ENCODE assay signal across 33 cellular contexts in the genomic region with DNA sequence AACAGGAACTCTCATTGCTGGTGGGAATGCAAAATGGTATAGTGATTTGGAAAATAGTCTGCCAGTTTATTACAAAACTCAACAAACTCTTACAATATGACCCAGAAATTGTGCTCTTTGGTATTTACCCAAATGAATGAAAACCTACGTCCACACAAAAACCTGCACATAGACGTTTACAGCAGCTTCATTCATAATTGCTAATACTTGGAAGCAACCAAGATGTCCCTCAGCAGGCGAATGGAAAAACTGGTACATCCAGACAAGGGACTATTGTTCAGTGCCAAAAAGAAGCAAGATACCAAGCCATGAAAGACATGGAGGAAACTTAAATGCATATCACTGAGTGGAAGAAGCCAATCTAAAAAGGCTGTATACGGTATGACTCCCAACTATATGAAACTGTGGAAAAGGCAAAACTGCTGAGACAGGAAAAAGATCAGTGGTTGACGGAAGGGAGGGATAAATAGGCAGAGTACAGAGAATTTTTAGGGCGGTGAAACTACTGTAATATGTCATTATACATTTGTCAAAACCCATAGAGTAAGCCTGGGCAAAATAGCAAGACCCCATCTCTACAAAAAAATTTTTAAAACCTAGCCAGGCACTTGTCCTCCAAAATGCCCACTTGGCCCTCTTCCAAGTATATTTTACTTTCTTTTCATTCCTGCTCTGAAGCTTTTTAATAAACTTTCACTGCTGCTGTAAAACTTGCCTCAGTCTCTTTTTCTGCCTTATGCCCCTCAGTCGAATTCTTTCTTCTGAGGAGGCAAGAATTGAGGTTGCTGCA. TPM values are rescaled to one million over a fixed set of nuclear protein-coding genes. Genes with fewer than 3 reads are reported as not detected.
"Had no signal": no experiment of that assay in that cellular context is flagged by ENCODE, and none has a peak within 500 bp of the region (broad histone marks: within the 10 kb centered on the region; RNA-seq: fewer than 3 reads in every experiment).

No MANE protein-coding gene starts in this region.

- H3K27me3 ChIP-seq: uterus had no signal

- H2AFZ ChIP-seq: hepatocyte, parathyroid adenoma had no signal

- H3K4me1 ChIP-seq: upper lobe of right lung, uterus had no signal

- H3K27ac ChIP-seq: coronary artery, esophagus muscularis mucosa, gastrocnemius medialis, heart left ventricle, hepatocyte, neutrophil, parathyroid adenoma, suprapubic skin, transverse colon, upper lobe of right lung, uterus had no signal

- DNase-seq: dermis blood vessel endothelial cell; effector memory CD4-positive, alpha-beta T cell; gastrocnemius medialis; heart left ventricle; kidney; mesenchymal stem cell; mucosa of descending colon; naive B cell; stimulated activated CD4-positive, alpha-beta T cell treated with anti-CD3 and anti-CD28 coated beads, Interleukin-12 subunit alpha, Interleukin-12 subunit beta, amount 100 ng/mL, for 4 hours; stimulated activated CD4-positive, alpha-beta T cell treated with anti-CD3 and anti-CD28 coated beads, Interleukin-1b, Interleukin-23, amount 100 ng/mL, for 48 hours; stimulated activated CD4-positive, alpha-beta T cell treated with anti-CD3 and anti-CD28 coated beads, Interleukin-4, amount 100 ng/mL, for 1 hour; stimulated activated CD8-positive, alpha-beta memory T cell treated with anti-CD3 and anti-CD28 coated beads, Interleukin-4, amount 100 ng/mL, for 48 hours; stimulated activated naive CD4-positive, alpha-beta T cell; stimulated activated naive CD8-positive, alpha-beta T cell treated with anti-CD3 and anti-CD28 coated beads, Interleukin-15, amount 100 ng/mL, for 72 hours; transverse colon; upper lobe of right lung; uterus had no signal

- FAIRE-seq: endothelial cell of umbilical vein, kidney had no signal

- H3K9me3 ChIP-seq: esophagus muscularis mucosa, gastrocnemius medialis, heart left ventricle, mucosa of descending colon, neutrophil, suprapubic skin, transverse colon, upper lobe of right lung, uterus had no signal

- H3K4me2 ChIP-seq: hepatocyte, smooth muscle cell had no signal

- H3K36me3 ChIP-seq: esophagus muscularis mucosa, gastrocnemius medialis, heart left ventricle, neutrophil, suprapubic skin, transverse colon, upper lobe of right lung, uterus had no signal

- H3K79me2 ChIP-seq: hepatocyte, parathyroid adenoma had no signal

- H3K9ac ChIP-seq: parathyroid adenoma had no signal

- H3K4me3 ChIP-seq: coronary artery, esophagus muscularis mucosa, gastrocnemius medialis, heart left ventricle, hepatocyte, lung, mucosa of descending colon, smooth muscle cell, suprapubic skin, transverse colon, upper lobe of right lung, uterus had no signal

- ATAC-seq: gastrocnemius medialis; heart left ventricle; left lobe of liver; mucosa of descending colon; natural killer cell treated with Interleukin-12 subunit alpha and Interleukin-12 subunit beta and Interleukin-15 and Interleukin-18, amount 100 ng/mL, for 72 hours; sciatic nerve; stimulated activated naive CD8-positive, alpha-beta T cell treated with anti-CD3 and anti-CD28 coated beads, Interleukin-15, amount 100 ng/mL, for 72 hours; upper lobe of right lung had no signal

RNA-seq across cellular contexts. Expression of a gene that starts 4.9 kb away (rescaled TPM):
- total RNA-seq: dermis blood vessel endothelial cell; endothelial cell of umbilical vein; esophagus muscularis mucosa; fibroblast of villous mesenchyme; glomerular endothelial cell; left lobe of liver; natural killer cell treated with Interleukin-12 subunit alpha and Interleukin-12 subunit beta and Interleukin-15 and Interleukin-18, amount 100 ng/mL, for 72 hours; neural crest cell; omental fat pad; sciatic nerve; smooth muscle cell; upper lobe of right lung; uterus had no signal
- polyA plus RNA-seq: endothelial cell of umbilical vein, smooth muscle cell had no signal
